ENCODE assay signal across 17 cellular contexts in genomic region chr10:3162533-3162932, GRCh38. TPM values are rescaled to one million over a fixed set of nuclear protein-coding genes. Genes with fewer than 3 reads are reported as not detected.
DNase-seq lines count a peak whose midpoint lies in the region; ATAC-seq and TF ChIP-seq lines count a peak whose summit lies in the region.
"Had no signal": no experiment of that assay in that cellular context is flagged by ENCODE, and none has a peak within 500 bp of the region (broad histone marks: within the 10 kb centered on the region; RNA-seq: fewer than 3 reads in every experiment).

No MANE protein-coding gene starts in this region.

- no peak overlapping the region for H3K27ac ChIP-seq in left ventricle myocardium inferior (replicated peaks)
- H3K27ac ChIP-seq in smooth muscle cell (ENCODE audit: low read depth): no peak overlapping the region
- H3K27ac ChIP-seq in MM.1S (ENCODE audit: low read length): no peak overlapping the region
- H3K27ac ChIP-seq: colonic mucosa, KMS-11, SK-N-MC had no signal

- WGBS in smooth muscle cell (ENCODE audit: low lambda C conversion rate): 92% methylated on average over 9 of the region's 9 CpGs

- H3K4me2 ChIP-seq in smooth muscle cell: no peak overlapping the region
- no peak overlapping the region for H3K4me2 ChIP-seq in MM.1S (ENCODE audit: low read depth, low read length)
- H3K4me2 ChIP-seq: KMS-11 had no signal

- H3K79me2 ChIP-seq in smooth muscle cell (ENCODE audit: low read depth) (no peaks in the 10 kb centered on the region), MM.1S (ENCODE audit: low read length) (no peaks in the 10 kb centered on the region)

- no peaks in the 10 kb centered on the region for H3K9me2 ChIP-seq in MM.1S (replicated peaks; ENCODE audit: insufficient read depth, low read length)

- H3K9ac ChIP-seq in smooth muscle cell (ENCODE audit: low read depth) (no peak overlapping the region), MM.1S (ENCODE audit: low read length) (no peak overlapping the region)
- H3K9ac ChIP-seq: KMS-11 had no signal

- H3F3A ChIP-seq in smooth muscle cell (ENCODE audit: low read depth) (no peaks in the 10 kb centered on the region), MM.1S (ENCODE audit: insufficient read depth, low read length) (no peaks in the 10 kb centered on the region)

- H2AFZ ChIP-seq in smooth muscle cell (ENCODE audit: low read depth): no peak overlapping the region
- no peak overlapping the region for H2AFZ ChIP-seq in MM.1S (ENCODE audit: low read length)

- H3K36me3 ChIP-seq in left ventricle myocardium inferior: peaks cover 92% of the 10 kb centered on the region
- H3K36me3 ChIP-seq in smooth muscle cell (ENCODE audit: low read depth): peaks cover 44% of the 10 kb centered on the region
- peaks cover 14% of the 10 kb centered on the region for H3K36me3 ChIP-seq in MM.1S (replicated peaks; ENCODE audit: insufficient read depth, low read length)

- H3K4me3 ChIP-seq in left ventricle myocardium inferior: no peak overlapping the region
- no peak overlapping the region for H3K4me3 ChIP-seq in epithelial cell of esophagus (ENCODE audit: low read length)
- H3K4me3 ChIP-seq in smooth muscle cell: no peak overlapping the region
- H3K4me3 ChIP-seq in MM.1S (ENCODE audit: low read length): no peak overlapping the region
- H3K4me3 ChIP-seq: colonic mucosa, SK-N-MC had no signal

- intact Hi-C loops in left ventricle myocardium inferior (cut with micrococcal nuclease): no loop called here
- intact Hi-C loops in cardiac septum (cut with DNase I): no loop called here

- H3K27me3 ChIP-seq in left ventricle myocardium inferior (ENCODE audit: low read depth) (no peaks in the 10 kb centered on the region), smooth muscle cell (ENCODE audit: low read depth) (no peaks in the 10 kb centered on the region), MM.1S (replicated peaks; ENCODE audit: insufficient read depth, low read length) (no peaks in the 10 kb centered on the region)
- H3K27me3 ChIP-seq: colonic mucosa had no signal

- no peak for DNase-seq in left ventricle myocardium inferior
- DNase-seq in cardiac septum (ENCODE audit: low spot score): no peak
- no peak for DNase-seq in epithelial cell of esophagus (ENCODE audit: low read depth)
- no peak for DNase-seq in smooth muscle cell (lab: John Stamatoyannopoulos, UW; ENCODE audit: unreplicated experiment)
- DNase-seq in MM.1S: no peak
- DNase-seq: amygdala; colonic mucosa; NCI-H1417 treated with DMSO at 0.1 percent for 48 hours; NCI-H69; stimulated activated naive CD8-positive, alpha-beta T cell treated with anti-CD3 and anti-CD28 coated beads, Interleukin-15, amount 100 ng/mL, for 72 hours; trophoblast cell had no signal

- H3K9me3 ChIP-seq in left ventricle myocardium inferior (replicated peaks) (no peaks in the 10 kb centered on the region), smooth muscle cell (replicated peaks; ENCODE audit: low read depth) (no peaks in the 10 kb centered on the region), MM.1S (replicated peaks; ENCODE audit: insufficient read depth, low read length) (no peaks in the 10 kb centered on the region)
- H3K9me3 ChIP-seq: colonic mucosa had no signal

- ATAC-seq in SK-N-SH treated with all-trans-retinoic acid at 6 μM for 48 hours (0 out of 3 replicates have a peak, but pooled peaks have one; percentile 30), HG03439 (IDR thresholded peaks at IDR 0.05; ENCODE audit: unreplicated experiment) (no peak), GM21619 (IDR thresholded peaks at IDR 0.05; ENCODE audit: unreplicated experiment) (no peak)
- ATAC-seq: sciatic nerve; stimulated activated naive CD8-positive, alpha-beta T cell treated with anti-CD3 and anti-CD28 coated beads, Interleukin-15, amount 100 ng/mL, for 72 hours had no signal

- TF ChIP-seq CTCF in left ventricle myocardium inferior (IDR thresholded peaks at IDR 0.05; ENCODE audit: borderline replicate concordance): peak; percentile 17
- TF ChIP-seq CTCF in epithelial cell of esophagus (IDR thresholded peaks at IDR 0.05; ENCODE audit: insufficient read depth, low read depth, low read length, missing control alignments): peak; percentile 17
- peak; percentile 5 for TF ChIP-seq CTCF in smooth muscle cell (IDR thresholded peaks at IDR 0.05; ENCODE audit: borderline replicate concordance, insufficient read depth, poor library complexity, severe bottlenecking)
- no peak for TF ChIP-seq CTCF in MM.1S (IDR thresholded peaks at IDR 0.05; ENCODE audit: low read length)

- H3K4me1 ChIP-seq in left ventricle myocardium inferior (no peaks in the 10 kb centered on the region), smooth muscle cell (ENCODE audit: low read depth) (no peaks in the 10 kb centered on the region), MM.1S (ENCODE audit: low read length) (no peaks in the 10 kb centered on the region)
- H3K4me1 ChIP-seq: colonic mucosa had no signal

- no peaks in the 10 kb centered on the region for H4K20me1 ChIP-seq in smooth muscle cell (ENCODE audit: low read depth)
- no peaks in the 10 kb centered on the region for H4K20me1 ChIP-seq in MM.1S (ENCODE audit: insufficient read depth, low read length)

TF ChIP-seq in SK-N-SH treated with all-trans-retinoic acid at 6 μM for 48 hours, 23 proteins besides CTCF, POLR2A, EP300 and RAD21:
- TF ChIP-seq ISL1 (CRISPR knock-in tag; IDR thresholded peaks at IDR 0.05) (no peak), PATZ1 (CRISPR knock-in tag; IDR thresholded peaks at IDR 0.05; ENCODE audit: borderline replicate concordance) (no peak), TCF4 (CRISPR knock-in tag; IDR thresholded peaks at IDR 0.05; ENCODE audit: borderline replicate concordance) (no peak), ZC3H10 (CRISPR knock-in tag; IDR thresholded peaks at IDR 0.05) (no peak), OSR1 (CRISPR knock-in tag; IDR thresholded peaks at IDR 0.05) (no peak), ZFP30 (CRISPR knock-in tag; IDR thresholded peaks at IDR 0.05) (no peak), GLIS3 (CRISPR knock-in tag; IDR thresholded peaks at IDR 0.05) (no peak), TOX (CRISPR knock-in tag; IDR thresholded peaks at IDR 0.05; ENCODE audit: borderline replicate concordance) (no peak), ARNTL (CRISPR knock-in tag; IDR thresholded peaks at IDR 0.05; ENCODE audit: borderline replicate concordance, low read depth) (no peak), ZNF565 (CRISPR knock-in tag; conservative IDR thresholded peaks at IDR 0.05; ENCODE audit: low read depth) (no peak), ZFP3 (CRISPR knock-in tag; IDR thresholded peaks at IDR 0.05) (no peak), CSDC2 (CRISPR knock-in tag; IDR thresholded peaks at IDR 0.05) (no peak), SNAI2 (CRISPR knock-in tag; IDR thresholded peaks at IDR 0.05) (no peak)

RNA-seq across cellular contexts. Expression of gene PITRM1, which starts 10.0 kb away (rescaled TPM):
- 91.4 TPM for total RNA-seq in left ventricle myocardium inferior
- total RNA-seq in cardiac septum: 85.3 TPM
- total RNA-seq in smooth muscle cell: 55.9 and 61.3 TPM in 2 replicates
- 49.2 and 53.8 TPM in 2 replicates for polyA plus RNA-seq in smooth muscle cell
